Comparison of ENCODE assay signal across 1 cellular context in genomic region chr17:33905338-33905800, GRCh38.
A peak's percentile ranks its signal among the peaks of the same experiment; 100 is the strongest.
TF ChIP-seq lines count a peak whose summit lies in the region.

No MANE protein-coding gene starts in this region.

TF ChIP-seq in K562, 482 proteins besides CTCF, POLR2A, EP300 and RAD21 (continued from another document and continues in another):
- TF ChIP-seq CHD4 (IDR thresholded peaks at IDR 0.05; ENCODE audit: insufficient read depth, insufficient replicate concordance, low read depth, low read length, poor library complexity, severe bottlenecking) (no peak), NR3C1 (CRISPR knock-in tag; IDR thresholded peaks at IDR 0.05) (no peak), FOXO4 (CRISPR knock-in tag; IDR thresholded peaks at IDR 0.05) (no peak), CBFB (CRISPR knock-in tag; IDR thresholded peaks at IDR 0.05) (no peak), NFATC3 (IDR thresholded peaks at IDR 0.05) (peak; percentile 95; the same call in 1 of the 2 replicates), SNIP1 (IDR thresholded peaks at IDR 0.05; ENCODE audit: low read depth) (no peak), BCL6 (CRISPR knock-in tag; IDR thresholded peaks at IDR 0.05) (no peak), NFE2L1 (tag; IDR thresholded peaks at IDR 0.05; ENCODE audit: borderline replicate concordance, low read depth) (no peak), ZNF445 (CRISPR knock-in tag; IDR thresholded peaks at IDR 0.05; ENCODE audit: low read depth) (no peak), ARNT (IDR thresholded peaks at IDR 0.05) (peak; percentile 85 to 98), ZNF274 (IDR thresholded peaks at IDR 0.05; ENCODE audit: borderline replicate concordance, low read depth, low read length) (peak; percentile 57; the same call in 1 of the 2 replicates), ZNF384 (IDR thresholded peaks at IDR 0.05; ENCODE audit: low read depth, low read length) (peak; percentile 60; the same call in 1 of the 2 replicates), POLR2AphosphoS2 (IDR thresholded peaks at IDR 0.05; ENCODE audit: low read length) (no peak), ZNF444 (CRISPR knock-in tag; IDR thresholded peaks at IDR 0.05) (no peak), ZNF354B (CRISPR knock-in tag; IDR thresholded peaks at IDR 0.05) (no peak), NFIC (IDR thresholded peaks at IDR 0.05) (peak; percentile 96), ESRRB (CRISPR knock-in tag; IDR thresholded peaks at IDR 0.05; ENCODE audit: borderline replicate concordance) (no peak), ARID1B (IDR thresholded peaks at IDR 0.05) (peak; percentile 100), NCOA1 (IDR thresholded peaks at IDR 0.05; ENCODE audit: low read depth) (peak; percentile 94), ZNF518B (CRISPR knock-in tag; IDR thresholded peaks at IDR 0.05) (no peak), SMARCB1 (IDR thresholded peaks at IDR 0.05; ENCODE audit: insufficient read length, low read depth) (no peak), ZNF717 (CRISPR knock-in tag; IDR thresholded peaks at IDR 0.05) (no peak), ZNF561 (CRISPR knock-in tag; conservative IDR thresholded peaks at IDR 0.05) (no peak), ZBTB40 (IDR thresholded peaks at IDR 0.05) (no peak), ZBTB40 (CRISPR knock-in tag; IDR thresholded peaks at IDR 0.05) (no peak), MXI1 (IDR thresholded peaks at IDR 0.05; ENCODE audit: low read depth, low read length) (peak; percentile 77; the same call in 1 of the 2 replicates), CHD7 (IDR thresholded peaks at IDR 0.05; ENCODE audit: low read depth, low read length) (no peak), ZNF140 (CRISPR knock-in tag; IDR thresholded peaks at IDR 0.05) (no peak), ELF2 (CRISPR knock-in tag; IDR thresholded peaks at IDR 0.05) (no peak), ZNF436 (CRISPR knock-in tag; IDR thresholded peaks at IDR 0.05) (no peak)
